In the genomic region with DNA sequence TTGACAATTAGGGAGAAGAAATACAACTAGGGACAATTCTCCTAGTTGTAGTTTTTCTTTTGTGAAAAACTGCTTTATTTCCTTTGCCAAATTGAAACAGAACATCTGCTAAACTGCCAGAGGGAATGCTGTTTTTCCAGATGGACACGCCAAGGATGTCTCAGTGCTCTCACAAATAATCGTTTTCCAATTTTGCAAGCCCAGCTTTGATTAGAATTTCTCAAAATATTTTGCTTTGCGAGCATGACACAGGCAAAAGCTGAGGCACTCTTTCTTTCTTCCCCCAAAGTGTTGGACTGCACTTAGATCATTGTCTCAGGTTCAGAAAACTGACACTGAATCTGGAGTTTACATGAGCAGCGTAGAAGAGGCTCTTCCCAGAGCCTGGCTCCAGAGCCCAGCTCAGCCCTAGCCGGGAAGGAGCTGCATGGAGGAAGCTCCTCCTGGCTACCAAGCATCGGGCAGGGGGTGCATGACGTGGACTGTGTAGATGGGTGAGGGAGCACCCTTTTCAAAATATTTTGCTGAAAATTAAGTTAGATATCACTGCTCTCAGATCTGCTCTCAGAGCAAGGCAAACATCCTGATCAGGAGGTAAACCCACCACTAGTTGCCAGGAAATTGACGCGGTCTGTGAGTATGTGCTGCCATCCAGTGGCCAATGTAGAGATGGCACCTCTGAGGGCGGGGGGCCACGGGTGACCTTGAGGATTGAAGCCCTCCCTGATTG, we compare ENCODE assay signal across 8 cellular contexts.
A peak's percentile ranks its signal among the peaks of the same experiment; 100 is the strongest.
DNase-seq lines count a peak whose midpoint lies in the region; ATAC-seq and FAIRE-seq lines count a peak whose summit lies in the region.

No MANE protein-coding gene starts in this region.

- ATAC-seq in HG02885 (IDR thresholded peaks at IDR 0.05; ENCODE audit: poor library complexity, unreplicated experiment) = peak; percentile 82

- FAIRE-seq in endometrium (lab: Jason Lieb, UNC) = peak; percentile 12

- no peaks in the 10 kb centered on the region for H3K36me3 ChIP-seq in mucosa of stomach (ENCODE audit: control insufficient read depth, insufficient read depth, low read length)

- no peaks in the 10 kb centered on the region for H3K27me3 ChIP-seq in mucosa of stomach (ENCODE audit: control insufficient read depth, insufficient read depth, low read length)

- H3K4me1 ChIP-seq in mucosa of stomach (ENCODE audit: control insufficient read depth, insufficient read depth, low read length) = no peaks in the 10 kb centered on the region

- no peaks in the 10 kb centered on the region for H3K9me3 ChIP-seq in mucosa of stomach (ENCODE audit: control insufficient read depth, low read length)

- H3K4me3 ChIP-seq in mucosa of stomach (ENCODE audit: low read length) = no peak overlapping the region

- peak overlapping the region; percentile 3 for H3K9ac ChIP-seq in mucosa of stomach (ENCODE audit: low read length)

- peak; percentile 5 for DNase-seq in SKM-1 treated with dmso at 0.1 percent for 144 hours (lab: John Stamatoyannopoulos, UW; ENCODE audit: unreplicated experiment)
- DNase-seq in SKM-1 (lab: John Stamatoyannopoulos, UW; ENCODE audit: unreplicated experiment) = no peak
- DNase-seq in NCI-H226 = peak; percentile 4
- peak; percentile 20 to 45 for DNase-seq in activated CD8-positive, alpha-beta memory T cell treated with anti-CD3 and anti-CD28 coated beads for 1 hour (ENCODE audit: extremely low read depth in 1 of 2, low read depth in 1 of 2)
- peak; percentile 28 to 71 for DNase-seq in stimulated activated CD8-positive, alpha-beta memory T cell treated with anti-CD3 and anti-CD28 coated beads, Interleukin-4, amount 100 ng/mL, for 4 hours (ENCODE audit: low read depth in 2 of 2, low spot score in 1 of 2)
